Comparison of ENCODE assay signal across 1 cellular context in genomic region chr2:172067905-172068304, GRCh38. TPM values are rescaled to one million over a fixed set of nuclear protein-coding genes. Genes with fewer than 3 reads are reported as not detected.
"Had no signal": no experiment of that assay in that cellular context is flagged by ENCODE, and none has a peak within 500 bp of the region (broad histone marks: within the 10 kb centered on the region; RNA-seq: fewer than 3 reads in every experiment).

No MANE protein-coding gene starts in this region.

RNA-seq across cellular contexts. Expression of gene DLX1, which starts 17.4 kb away (rescaled TPM):
- total RNA-seq: GM12878 had no signal

RNA-seq across cellular contexts. Expression of gene DLX2, which starts 34.8 kb away (rescaled TPM):
- total RNA-seq: GM12878 had no signal
